ENCODE assay signal across 1 cellular context in genomic region chr21:39666681-39667315, GRCh38.
TF ChIP-seq lines count a peak whose summit lies in the region.

No MANE protein-coding gene starts in this region.

TF ChIP-seq in HepG2, 621 proteins besides CTCF, POLR2A, EP300 and RAD21 (continued from another document):
- no peak for TF ChIP-seq SIX1 (CRISPR knock-in tag; IDR thresholded peaks at IDR 0.05; ENCODE audit: borderline replicate concordance)
- TF ChIP-seq TCF7L2 (IDR thresholded peaks at IDR 0.05; ENCODE audit: low read depth, low read length), result no peak
- no peak for TF ChIP-seq TSC22D2 (CRISPR knock-in tag; IDR thresholded peaks at IDR 0.05; ENCODE audit: borderline replicate concordance)
- no peak for TF ChIP-seq ARID2 (CRISPR knock-in tag; IDR thresholded peaks at IDR 0.05; ENCODE audit: borderline replicate concordance)
- TF ChIP-seq ZFYVE20 (CRISPR knock-in tag; IDR thresholded peaks at IDR 0.05; ENCODE audit: borderline replicate concordance, low read depth), result no peak
- TF ChIP-seq HINFP (CRISPR knock-in tag; IDR thresholded peaks at IDR 0.05; ENCODE audit: low read depth), result no peak
- TF ChIP-seq ZBTB49 (CRISPR knock-in tag; IDR thresholded peaks at IDR 0.05; ENCODE audit: borderline replicate concordance), result no peak
- TF ChIP-seq PPARG (CRISPR knock-in tag; conservative IDR thresholded peaks at IDR 0.05), result no peak
- no peak for TF ChIP-seq PRDM10 (CRISPR knock-in tag; IDR thresholded peaks at IDR 0.05; ENCODE audit: low read depth)
